In the genomic region with DNA sequence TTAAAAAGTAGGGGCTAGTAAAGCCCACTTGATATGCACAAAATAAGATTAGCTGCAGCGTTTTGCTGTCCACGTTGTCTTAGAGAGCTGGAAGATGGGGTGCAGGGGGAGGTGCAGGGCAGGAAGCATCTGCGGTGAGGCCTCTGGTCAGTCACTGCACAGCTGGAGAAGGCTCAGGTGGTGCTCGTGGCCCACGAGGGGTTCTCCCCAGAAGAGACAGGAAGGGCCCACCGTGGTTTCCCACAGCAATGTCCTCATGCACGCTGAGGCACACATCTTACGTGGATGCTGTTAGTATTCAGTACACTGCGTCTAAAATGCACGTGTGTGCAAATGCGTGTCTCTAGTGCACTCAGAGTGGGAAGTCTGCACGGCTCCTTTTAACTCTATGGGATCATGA, we compare ENCODE assay signal across 27 cellular contexts.
"Had no signal": no experiment of that assay in that cellular context is flagged by ENCODE, and none has a peak within 500 bp of the region (broad histone marks: within the 10 kb centered on the region; RNA-seq: fewer than 3 reads in every experiment).

No MANE protein-coding gene starts in this region.

- FAIRE-seq: endometrium, islet of Langerhans had no signal

- H3K27ac ChIP-seq: esophagus squamous epithelium, heart right ventricle, lower lobe of right lung, ovary, psoas muscle, sigmoid colon, tibial artery had no signal

- H3K27me3 Mint-ChIP-seq: stimulated activated memory B cell treated with anti-CD40 and anti-IgM and Interleukin-4, amounts not matched to agents 10 μg/mL and 1 μg/mL and 100 μg/mL, for 72 hours had no signal

- H3K9me3 Mint-ChIP-seq: effector memory CD8-positive, alpha-beta T cell; naive thymus-derived CD8-positive, alpha-beta T cell; nephron progenitor cell; stimulated activated memory B cell treated with anti-CD40 and anti-IgM and Interleukin-4, amounts not matched to agents 10 μg/mL and 1 μg/mL and 100 μg/mL, for 72 hours; type B pancreatic cell had no signal

- H3K27me3 ChIP-seq: ovary, testis had no signal

- ATAC-seq: effector memory CD8-positive, alpha-beta T cell; heart right ventricle; left ventricle myocardium superior; lower lobe of right lung; naive thymus-derived CD8-positive, alpha-beta T cell; psoas muscle; right cardiac atrium; stimulated activated memory B cell treated with anti-CD40 and anti-IgM and Interleukin-4, amounts not matched to agents 10 μg/mL and 1 μg/mL and 100 μg/mL, for 72 hours; stimulated activated naive CD8-positive, alpha-beta T cell treated with anti-CD3 and anti-CD28 coated beads, Interleukin-15, Interleukin-2, amounts not matched to agents 100 U/mL and 50 U/mL, for 24 hours had no signal

- H3K4me3 Mint-ChIP-seq: effector memory CD8-positive, alpha-beta T cell; naive thymus-derived CD8-positive, alpha-beta T cell; nephron progenitor cell; stimulated activated memory B cell treated with anti-CD40 and anti-IgM and Interleukin-4, amounts not matched to agents 10 μg/mL and 1 μg/mL and 100 μg/mL, for 72 hours; type B pancreatic cell had no signal

- H3K4me1 ChIP-seq: lower lobe of right lung, psoas muscle, sigmoid colon, testis had no signal

- H3K4me3 ChIP-seq: esophagus squamous epithelium, heart right ventricle, lower lobe of right lung, ovary, psoas muscle, sigmoid colon, testis, tibial artery had no signal

- H3K36me3 ChIP-seq: esophagus squamous epithelium, heart right ventricle, lower lobe of right lung, ovary, sigmoid colon, tibial artery had no signal

- H3K27ac Mint-ChIP-seq: effector memory CD8-positive, alpha-beta T cell; nephron progenitor cell; stimulated activated memory B cell treated with anti-CD40 and anti-IgM and Interleukin-4, amounts not matched to agents 10 μg/mL and 1 μg/mL and 100 μg/mL, for 72 hours; type B pancreatic cell had no signal

- H3K9me3 ChIP-seq: esophagus squamous epithelium, heart right ventricle, lower lobe of right lung, ovary, psoas muscle, sigmoid colon, testis, tibial artery had no signal

- DNase-seq: cortex of kidney; effector memory CD8-positive, alpha-beta T cell; erythroblast; esophagus squamous epithelium; foreskin melanocyte; glutamatergic neuron; heart right ventricle; hippocampal formation; kidney glomerular epithelial cell; left ventricle myocardium superior; lower lobe of right lung; naive thymus-derived CD8-positive, alpha-beta T cell; nephron progenitor cell; occipital lobe; ovary; psoas muscle; right cardiac atrium; sigmoid colon; stimulated activated CD4-positive, alpha-beta T cell treated with anti-CD3 and anti-CD28 coated beads, Interleukin-4, amount 100 ng/mL, for 4 hours; stimulated activated naive CD8-positive, alpha-beta T cell treated with anti-CD3 and anti-CD28 coated beads, Interleukin-15, Interleukin-2, amounts not matched to agents 100 U/mL and 50 U/mL, for 24 hours; substantia nigra; testis; tibial artery had no signal

- H3K36me3 Mint-ChIP-seq: naive thymus-derived CD8-positive, alpha-beta T cell; stimulated activated memory B cell treated with anti-CD40 and anti-IgM and Interleukin-4, amounts not matched to agents 10 μg/mL and 1 μg/mL and 100 μg/mL, for 72 hours; type B pancreatic cell had no signal

- H3K4me1 Mint-ChIP-seq: stimulated activated memory B cell treated with anti-CD40 and anti-IgM and Interleukin-4, amounts not matched to agents 10 μg/mL and 1 μg/mL and 100 μg/mL, for 72 hours had no signal
